Comparison of ENCODE assay signal across 20 cellular contexts in genomic region chr11:1450344-1450875, GRCh38.
"Had no signal": no experiment of that assay in that cellular context is flagged by ENCODE, and none has a peak within 500 bp of the region (broad histone marks: within the 10 kb centered on the region; RNA-seq: fewer than 3 reads in every experiment).

No MANE protein-coding gene starts in this region.

- H3K27me3 ChIP-seq: neural progenitor cell, thyroid gland, vagina had no signal

- H3K27ac ChIP-seq: esophagus squamous epithelium, left lung, prostate gland, skin epidermis, spleen, stomach, thyroid gland, vagina had no signal

- H3K4me1 Mint-ChIP-seq: nephron, neural progenitor cell had no signal

- H3K36me3 ChIP-seq: esophagus squamous epithelium, left lung, neural progenitor cell, prostate gland, spleen, stomach, thyroid gland, vagina had no signal

- H3K27me3 Mint-ChIP-seq: naive thymus-derived CD4-positive, alpha-beta T cell; stimulated activated naive B cell treated with anti-CD40 and anti-IgM and Interleukin-4, amounts not matched to agents 10 μg/mL and 1 μg/mL and 100 μg/mL, for 72 hours had no signal

- H3K36me3 Mint-ChIP-seq: naive thymus-derived CD4-positive, alpha-beta T cell; neural progenitor cell; stimulated activated naive B cell treated with anti-CD40 and anti-IgM and Interleukin-4, amounts not matched to agents 10 μg/mL and 1 μg/mL and 100 μg/mL, for 72 hours had no signal

- H3K4me2 ChIP-seq: neural progenitor cell had no signal

- H3K9ac ChIP-seq: neural progenitor cell had no signal

- H3K9me3 ChIP-seq: esophagus squamous epithelium, left lung, prostate gland, spleen, stomach, thyroid gland, vagina had no signal

- ATAC-seq: left lung; naive thymus-derived CD4-positive, alpha-beta T cell; right cardiac atrium; stimulated activated naive B cell treated with anti-CD40 and anti-IgM and Interleukin-4, amounts not matched to agents 10 μg/mL and 1 μg/mL and 100 μg/mL, for 72 hours had no signal

- H3K4me1 ChIP-seq: left lung, prostate gland, vagina had no signal

- H3K9me3 Mint-ChIP-seq: dendritic cell treated with granulocyte-macrophage colony-stimulating factor and Interleukin-4, amounts not matched to agents 40 ng/mL and 50 ng/mL, for 4 days; naive thymus-derived CD4-positive, alpha-beta T cell; nephron; neural progenitor cell; stimulated activated naive B cell treated with anti-CD40 and anti-IgM and Interleukin-4, amounts not matched to agents 10 μg/mL and 1 μg/mL and 100 μg/mL, for 72 hours had no signal

- H3K4me3 Mint-ChIP-seq: dendritic cell treated with granulocyte-macrophage colony-stimulating factor and Interleukin-4, amounts not matched to agents 40 ng/mL and 50 ng/mL, for 4 days; naive thymus-derived CD4-positive, alpha-beta T cell; nephron; neural progenitor cell; stimulated activated naive B cell treated with anti-CD40 and anti-IgM and Interleukin-4, amounts not matched to agents 10 μg/mL and 1 μg/mL and 100 μg/mL, for 72 hours had no signal

- DNase-seq: effector memory CD4-positive, alpha-beta T cell; esophagus squamous epithelium; hypothalamus; left lung; midbrain; naive thymus-derived CD4-positive, alpha-beta T cell; nucleus accumbens; right cardiac atrium; spleen; stimulated activated CD4-positive, alpha-beta T cell treated with anti-CD3 and anti-CD28 coated beads, Interleukin-4, amount 100 ng/mL, for 4 hours; stimulated activated naive B cell treated with anti-CD40 and anti-IgM and Interleukin-4, amounts not matched to agents 10 μg/mL and 1 μg/mL and 100 μg/mL, for 72 hours; stomach; thyroid gland; trophoblast cell had no signal

- H2AFZ ChIP-seq: neural progenitor cell had no signal

- H3K4me3 ChIP-seq: esophagus squamous epithelium, left lung, neural progenitor cell, prostate gland, skin epidermis, spleen, stomach, thyroid gland, vagina had no signal

- H3K27ac Mint-ChIP-seq: dendritic cell treated with granulocyte-macrophage colony-stimulating factor and Interleukin-4, amounts not matched to agents 40 ng/mL and 50 ng/mL, for 4 days; naive thymus-derived CD4-positive, alpha-beta T cell; nephron; neural progenitor cell; stimulated activated naive B cell treated with anti-CD40 and anti-IgM and Interleukin-4, amounts not matched to agents 10 μg/mL and 1 μg/mL and 100 μg/mL, for 72 hours had no signal
